Comparison of ENCODE assay signal across 15 cellular contexts in genomic region chr12:132837693-132838463, GRCh38. TPM values are rescaled to one million over a fixed set of nuclear protein-coding genes. Genes with fewer than 3 reads are reported as not detected.
A peak's percentile ranks its signal among the peaks of the same experiment; 100 is the strongest.
DNase-seq lines count a peak whose midpoint lies in the region; ATAC-seq and TF ChIP-seq lines count a peak whose summit lies in the region.
"Had no signal": no experiment of that assay in that cellular context is flagged by ENCODE, and none has a peak within 500 bp of the region (broad histone marks: within the 10 kb centered on the region; RNA-seq: fewer than 3 reads in every experiment).

No MANE protein-coding gene starts in this region.

- H3K4me1 Mint-ChIP-seq in mesothelial cell of epicardium = no peaks in the 10 kb centered on the region

- ATAC-seq in Right ventricle myocardium inferior (peak; percentile 83), HG02610 (IDR thresholded peaks at IDR 0.05; ENCODE audit: unreplicated experiment) (no peak)

- peaks cover 19 to 64% (median 55%) of the 10 kb centered on the region in 4 donors for H3K36me3 ChIP-seq in esophagus muscularis mucosa

- no peaks in the 10 kb centered on the region for H3K9me3 Mint-ChIP-seq in mesothelial cell of epicardium
- H3K9me3 Mint-ChIP-seq: memory B cell had no signal

- peak overlapping the region; percentile 64 for H3K27ac Mint-ChIP-seq in mesothelial cell of epicardium

- H3K4me3 Mint-ChIP-seq in mesothelial cell of epicardium = no peak overlapping the region
- H3K4me3 Mint-ChIP-seq: memory B cell had no signal

- H3K36me3 Mint-ChIP-seq in mesothelial cell of epicardium = peaks cover 22% of the 10 kb centered on the region

- 55% methylated on average over 15 of the region's 28 CpGs for WGBS in esophagus muscularis mucosa

- no peak for TF ChIP-seq POLR2A in esophagus muscularis mucosa (IDR thresholded peaks at IDR 0.05; ENCODE audit: low read depth)

- H3K4me3 ChIP-seq in esophagus muscularis mucosa = peak overlapping the region in 1 of 4 donors; percentile 3
- H3K4me3 ChIP-seq: tibial artery had no signal

- TF ChIP-seq EP300 in esophagus muscularis mucosa (IDR thresholded peaks at IDR 0.05) = no peak

- no peaks in the 10 kb centered on the region for H3K9me3 ChIP-seq in esophagus muscularis mucosa
- H3K9me3 ChIP-seq: tibial artery had no signal

- H3K27me3 Mint-ChIP-seq in mesothelial cell of epicardium (ENCODE audit: low read depth) = no peaks in the 10 kb centered on the region
- H3K27me3 Mint-ChIP-seq: memory B cell had no signal

- peak overlapping the region; percentile 43 to 64 (median 47) for H3K27ac ChIP-seq in esophagus muscularis mucosa (replicated peaks in 1 of 4)

- DNase-seq in Right ventricle myocardium inferior (ENCODE audit: missing footprints) = no peak
- no peak for DNase-seq in cardiac septum (ENCODE audit: low spot score)
- DNase-seq in esophagus muscularis mucosa (ENCODE audit: extremely low spot score) = no peak
- DNase-seq in mesothelial cell of epicardium (ENCODE audit: low spot score in 2 of 2, unreplicated experiment in 2 of 2) = no peak
- no peak for DNase-seq in superior temporal gyrus (ENCODE audit: extremely low spot score)
- DNase-seq in DMS79 treated with DMSO at 0.1 percent for 48 hours (lab: John Stamatoyannopoulos, UW) = no peak
- no peak for DNase-seq in GM19240 (ENCODE audit: insufficient read length, low spot score)
- DNase-seq: amygdala; effector CD4-positive, alpha-beta T cell; Kasumi-1; NCI-H2081 treated with DMSO at 0.1 percent for 48 hours; OCI-M1; tibial artery had no signal

- no peaks in the 10 kb centered on the region for H3K27me3 ChIP-seq in esophagus muscularis mucosa
- H3K27me3 ChIP-seq: tibial artery had no signal

- intact Hi-C loops in Right ventricle myocardium inferior (cut with DNase I) (no loop called here), cardiac septum (cut with DNase I) (no loop called here), esophagus muscularis mucosa (cut with DNase I) (no loop called here)

- TF ChIP-seq CTCF in esophagus muscularis mucosa (IDR thresholded peaks at IDR 0.05) = no peak
- no peak for TF ChIP-seq CTCF in mesothelial cell of epicardium (IDR thresholded peaks at IDR 0.05; ENCODE audit: unreplicated experiment)

- peaks cover 0 to 21% (median 15%) of the 10 kb centered on the region in 4 donors for H3K4me1 ChIP-seq in esophagus muscularis mucosa

RNA-seq across cellular contexts. Expression of gene GOLGA3, which starts 9.2 kb away (rescaled TPM):
- total RNA-seq in Right ventricle myocardium inferior (26.5 TPM), cardiac septum (50.1 TPM), esophagus muscularis mucosa (100 to 1,000 TPM in 2 of 4 donors, 10 to 100 TPM in 2; 72.3 to 123 (median 93.4) TPM), mesothelial cell of epicardium (62.0 to 63.8 TPM (median 62.2 TPM) in 3 replicates)

RNA-seq across cellular contexts. Expression of gene CHFR, which starts 49.5 kb away (rescaled TPM):
- 14.1 TPM for total RNA-seq in Right ventricle myocardium inferior
- 22.5 TPM for total RNA-seq in cardiac septum
- 10 to 100 TPM; 35.7 to 41.7 (median 40.0) TPM for total RNA-seq in esophagus muscularis mucosa
- 41.3 to 52.9 TPM (median 47.7 TPM) in 3 replicates for total RNA-seq in mesothelial cell of epicardium
